Comparison of ENCODE assay signal across 1 cellular context in the genomic region with DNA sequence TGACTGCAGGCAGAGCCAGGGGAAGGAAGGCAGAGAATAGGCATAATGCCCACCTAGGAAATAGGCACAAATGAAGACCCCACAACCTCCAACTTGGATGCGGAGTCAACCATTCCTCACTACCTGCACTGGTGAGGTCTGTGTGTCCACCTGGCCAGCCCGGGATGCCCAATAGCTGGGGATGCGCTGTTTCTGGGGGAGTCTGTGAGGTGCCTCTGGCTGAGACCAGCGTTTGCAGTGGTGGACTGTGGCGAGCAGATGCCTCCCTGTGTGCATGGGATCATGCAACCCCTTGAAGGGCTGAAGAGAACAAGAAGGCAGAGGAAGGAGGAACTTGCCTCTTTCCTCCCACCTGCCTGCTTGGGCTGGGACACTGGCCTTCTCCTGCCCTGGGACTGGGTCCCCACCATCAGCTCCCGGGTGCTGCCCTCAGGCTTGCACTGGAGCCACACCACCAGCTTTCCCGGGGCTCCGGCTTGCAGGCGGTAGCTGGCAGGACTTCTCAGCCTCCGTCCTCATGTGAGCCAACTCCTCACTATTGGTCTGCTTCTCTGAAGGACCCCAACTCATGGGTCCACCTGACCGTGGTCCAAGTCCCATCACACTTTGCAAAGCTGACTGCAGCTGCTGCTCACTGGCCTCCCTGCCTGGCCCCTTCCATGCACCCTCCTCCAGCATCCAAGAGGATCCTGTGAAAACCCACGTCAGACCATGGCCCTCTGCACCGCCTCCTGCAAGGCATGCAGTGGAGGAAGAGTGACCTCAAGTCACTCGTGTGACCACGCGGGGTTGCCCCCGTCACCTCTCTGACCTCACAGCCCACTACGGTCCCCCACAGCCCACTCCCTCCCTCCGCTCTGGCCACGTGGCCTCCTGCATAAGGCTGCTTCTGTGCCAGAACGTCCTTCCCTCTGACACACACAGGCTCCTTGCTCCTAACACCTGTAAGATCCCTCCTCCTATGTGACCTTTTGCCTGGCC.
TF ChIP-seq lines count a peak whose summit lies in the region.

No MANE protein-coding gene starts in this region.

TF ChIP-seq in HEK293, 187 proteins besides CTCF, POLR2A, EP300 and RAD21:
- TF ChIP-seq, protein P1, sequence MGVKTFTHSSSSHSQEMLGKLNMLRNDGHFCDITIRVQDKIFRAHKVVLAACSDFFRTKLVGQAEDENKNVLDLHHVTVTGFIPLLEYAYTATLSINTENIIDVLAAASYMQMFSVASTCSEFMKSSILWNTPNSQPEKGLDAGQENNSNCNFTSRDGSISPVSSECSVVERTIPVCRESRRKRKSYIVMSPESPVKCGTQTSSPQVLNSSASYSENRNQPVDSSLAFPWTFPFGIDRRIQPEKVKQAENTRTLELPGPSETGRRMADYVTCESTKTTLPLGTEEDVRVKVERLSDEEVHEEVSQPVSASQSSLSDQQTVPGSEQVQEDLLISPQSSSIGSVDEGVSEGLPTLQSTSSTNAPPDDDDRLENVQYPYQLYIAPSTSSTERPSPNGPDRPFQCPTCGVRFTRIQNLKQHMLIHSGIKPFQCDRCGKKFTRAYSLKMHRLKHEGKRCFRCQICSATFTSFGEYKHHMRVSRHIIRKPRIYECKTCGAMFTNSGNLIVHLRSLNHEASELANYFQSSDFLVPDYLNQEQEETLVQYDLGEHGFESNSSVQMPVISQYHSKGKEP (tag by site-specific recombination; IDR thresholded peaks at IDR 0.05), result no peak
- TF ChIP-seq ZNF600 (tag by site-specific recombination; IDR thresholded peaks at IDR 0.05) (peak; percentile 73), ZNF670 (tag by site-specific recombination; IDR thresholded peaks at IDR 0.05; ENCODE audit: low read depth) (no peak), SP2 (tag by site-specific recombination; IDR thresholded peaks at IDR 0.05) (no peak), ZNF623 (tag by site-specific recombination; IDR thresholded peaks at IDR 0.05) (no peak)
- TF ChIP-seq, protein P2, sequence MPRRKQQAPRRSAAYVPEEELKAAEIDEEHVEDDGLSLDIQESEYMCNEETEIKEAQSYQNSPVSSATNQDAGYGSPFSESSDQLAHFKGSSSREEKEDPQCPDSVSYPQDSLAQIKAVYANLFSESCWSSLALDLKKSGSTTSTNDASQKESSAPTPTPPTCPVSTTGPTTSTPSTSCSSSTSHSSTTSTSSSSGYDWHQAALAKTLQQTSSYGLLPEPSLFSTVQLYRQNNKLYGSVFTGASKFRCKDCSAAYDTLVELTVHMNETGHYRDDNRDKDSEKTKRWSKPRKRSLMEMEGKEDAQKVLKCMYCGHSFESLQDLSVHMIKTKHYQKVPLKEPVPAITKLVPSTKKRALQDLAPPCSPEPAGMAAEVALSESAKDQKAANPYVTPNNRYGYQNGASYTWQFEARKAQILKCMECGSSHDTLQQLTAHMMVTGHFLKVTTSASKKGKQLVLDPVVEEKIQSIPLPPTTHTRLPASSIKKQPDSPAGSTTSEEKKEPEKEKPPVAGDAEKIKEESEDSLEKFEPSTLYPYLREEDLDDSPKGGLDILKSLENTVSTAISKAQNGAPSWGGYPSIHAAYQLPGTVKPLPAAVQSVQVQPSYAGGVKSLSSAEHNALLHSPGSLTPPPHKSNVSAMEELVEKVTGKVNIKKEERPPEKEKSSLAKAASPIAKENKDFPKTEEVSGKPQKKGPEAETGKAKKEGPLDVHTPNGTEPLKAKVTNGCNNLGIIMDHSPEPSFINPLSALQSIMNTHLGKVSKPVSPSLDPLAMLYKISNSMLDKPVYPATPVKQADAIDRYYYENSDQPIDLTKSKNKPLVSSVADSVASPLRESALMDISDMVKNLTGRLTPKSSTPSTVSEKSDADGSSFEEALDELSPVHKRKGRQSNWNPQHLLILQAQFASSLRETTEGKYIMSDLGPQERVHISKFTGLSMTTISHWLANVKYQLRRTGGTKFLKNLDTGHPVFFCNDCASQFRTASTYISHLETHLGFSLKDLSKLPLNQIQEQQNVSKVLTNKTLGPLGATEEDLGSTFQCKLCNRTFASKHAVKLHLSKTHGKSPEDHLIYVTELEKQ (tag by site-specific recombination; IDR thresholded peaks at IDR 0.05; ENCODE audit: borderline replicate concordance), result no peak
TF ChIP-seq in HEK293: peak in this region for 1.
